Comparison of ENCODE assay signal across 7 cellular contexts in genomic region chr15:68279218-68279533, GRCh38. TPM values are rescaled to one million over a fixed set of nuclear protein-coding genes. Genes with fewer than 3 reads are reported as not detected.
DNase-seq lines count a peak whose midpoint lies in the region; ATAC-seq and TF ChIP-seq lines count a peak whose summit lies in the region.

No MANE protein-coding gene starts in this region.

- peak overlapping the region; percentile 89 for H3K9ac ChIP-seq in HUES48 (ENCODE audit: low read depth, low read length)
- H3K9ac ChIP-seq in iPS-20b (ENCODE audit: low read depth, low read length): peak overlapping the region; percentile 97; the same call in 1 of the 2 replicates

- peaks cover 57% of the 10 kb centered on the region for H3K4me1 Mint-ChIP-seq in activated naive CD8-positive, alpha-beta T cell (ENCODE audit: low read depth)

- WGBS in stomach, 5 donors: 5 to 8% (median 7%) methylated on average over 6 of the region's 6 CpGs

- TF ChIP-seq EP300 in stomach (IDR thresholded peaks at IDR 0.05): no peak

- ATAC-seq in HG03460 (IDR thresholded peaks at IDR 0.05; ENCODE audit: unreplicated experiment): no peak

- peak overlapping the region; percentile 97 for H3K4me3 Mint-ChIP-seq in activated naive CD8-positive, alpha-beta T cell

- intact Hi-C loops in stomach (cut with DNase I; ENCODE audit: low total_unique reads): no loop called here

- DNase-seq in stomach (no peak), RPMI8226 (no peak), pons (ENCODE audit: low spot score) (no peak)

- H3K27ac Mint-ChIP-seq in activated naive CD8-positive, alpha-beta T cell: peak overlapping the region; percentile 91

- no peaks in the 10 kb centered on the region for H3K27me3 ChIP-seq in HUES48 (ENCODE audit: control insufficient read depth, insufficient read depth, low read length)
- no peaks in the 10 kb centered on the region for H3K27me3 ChIP-seq in iPS-20b (ENCODE audit: insufficient read depth, low read length)
- H3K27me3 ChIP-seq in stomach: no peaks in the 10 kb centered on the region

- H3K4me1 ChIP-seq in HUES48 (ENCODE audit: control insufficient read depth, insufficient read depth, low read length) (peaks cover 46% of the 10 kb centered on the region), iPS-20b (ENCODE audit: insufficient read depth, low read length) (peaks cover 28% of the 10 kb centered on the region), stomach (peaks cover 48 to 84% (median 74%) of the 10 kb centered on the region in 4 donors)

- H3K9me3 ChIP-seq in HUES48 (ENCODE audit: control insufficient read depth, insufficient read depth, low read length): no peaks in the 10 kb centered on the region
- H3K9me3 ChIP-seq in iPS-20b (ENCODE audit: insufficient read depth, low read depth, low read length): no peaks in the 10 kb centered on the region
- no peaks in the 10 kb centered on the region for H3K9me3 ChIP-seq in stomach

- no peak for TF ChIP-seq POLR2A in stomach (IDR thresholded peaks at IDR 0.05)

- H3K27ac ChIP-seq in HUES48 (ENCODE audit: low read depth, low read length) (peak overlapping the region; percentile 1), iPS-20b (ENCODE audit: low read length) (no peak overlapping the region), stomach (peak overlapping the region; percentile 96 to 99 (median 97))

- no peak for TF ChIP-seq CTCF in stomach (IDR thresholded peaks at IDR 0.05)

- H3K4me3 ChIP-seq in HUES48 (ENCODE audit: low read depth, low read length) (peak overlapping the region; percentile 78), iPS-20b (ENCODE audit: low read length) (peak overlapping the region; percentile 98), stomach (peak overlapping the region; percentile 78 to 98 (median 86))

- H3K27me3 Mint-ChIP-seq in activated naive CD8-positive, alpha-beta T cell: no peaks in the 10 kb centered on the region

- no peaks in the 10 kb centered on the region for H3K9me3 Mint-ChIP-seq in activated naive CD8-positive, alpha-beta T cell (ENCODE audit: low read depth)

- peaks cover 5% of the 10 kb centered on the region for H3K36me3 Mint-ChIP-seq in activated naive CD8-positive, alpha-beta T cell

- H3K36me3 ChIP-seq in HUES48 (ENCODE audit: control insufficient read depth, insufficient read depth, low read length) (peaks cover 4% of the 10 kb centered on the region; the same call in 1 of the 2 replicates), iPS-20b (ENCODE audit: insufficient read depth, low read depth, low read length) (peaks cover 4% of the 10 kb centered on the region; the same call in 1 of the 2 replicates), stomach (peaks cover 0 to 4% (median 0%) of the 10 kb centered on the region in 4 donors)

RNA-seq across cellular contexts. Expression of gene FEM1B, which starts 1.6 kb away (rescaled TPM):
- total RNA-seq in stomach: 10 to 100 TPM; 18.1 to 92.0 (median 31.2) TPM
- polyA plus RNA-seq in stomach: 10 to 100 TPM in 1 of 3 donors, 1 to 10 TPM in 2; 8.2 to 13.3 (median 9.9) TPM

RNA-seq across cellular contexts. Expression of gene CLN6, which starts 49.6 kb away (rescaled TPM):
- total RNA-seq in stomach: 100 to 1,000 TPM in 1 of 5 donors, 10 to 100 TPM in 3, 1 to 10 TPM in 1; 6.4 to 151 (median 25.0) TPM
- polyA plus RNA-seq in stomach: 10 to 100 TPM in 1 of 3 donors, 1 to 10 TPM in 2; 8.7 to 17.1 (median 9.2) TPM
